Comparison of ENCODE assay signal across 8 cellular contexts in the genomic region with DNA sequence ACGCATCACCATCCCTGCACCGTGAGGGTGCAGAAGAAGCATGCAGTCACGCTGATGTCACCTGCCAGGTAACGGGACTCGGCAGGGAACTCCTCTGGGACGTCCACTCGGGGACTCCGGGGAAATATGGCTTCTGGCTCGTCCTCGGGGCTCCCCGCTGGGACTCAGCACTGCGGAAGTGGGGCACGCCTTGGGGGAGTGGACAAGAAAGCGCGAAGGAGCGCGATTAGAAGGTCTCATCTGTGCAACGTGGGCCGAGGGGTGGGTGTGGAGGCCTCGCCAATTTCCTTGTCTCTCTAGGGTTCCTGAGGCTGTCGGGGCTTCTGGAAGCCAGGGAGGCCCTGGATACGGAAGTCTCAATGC. TPM values are rescaled to one million over a fixed set of nuclear protein-coding genes. Genes with fewer than 3 reads are reported as not detected.
DNase-seq lines count a peak whose midpoint lies in the region; ATAC-seq and TF ChIP-seq lines count a peak whose summit lies in the region.

No MANE protein-coding gene starts in this region.

- H3F3A ChIP-seq in MM.1S (ENCODE audit: insufficient read depth, low read length) = 0 out of 2 replicates have a peak, but pooled peaks cover 4% of the 10 kb centered on the region

- H3K79me2 ChIP-seq in MM.1S (ENCODE audit: low read length) = peaks cover 36% of the 10 kb centered on the region

- H3K9me3 ChIP-seq in MM.1S (replicated peaks; ENCODE audit: insufficient read depth, low read length) (no peaks in the 10 kb centered on the region), right lobe of liver (no peaks in the 10 kb centered on the region)

- H2AFZ ChIP-seq in MM.1S (ENCODE audit: low read length) = peak overlapping the region; percentile 95

- no peaks in the 10 kb centered on the region for H3K9me2 ChIP-seq in MM.1S (replicated peaks; ENCODE audit: insufficient read depth, low read length)

- H4K20me1 ChIP-seq in MM.1S (ENCODE audit: insufficient read depth, low read length) = peaks cover 14% of the 10 kb centered on the region; the same call in 1 of the 2 replicates

- H3K9ac ChIP-seq in MM.1S (ENCODE audit: low read length) = peak overlapping the region; percentile 87; the same call in 1 of the 2 replicates

- TF ChIP-seq CTCF in MM.1S (IDR thresholded peaks at IDR 0.05; ENCODE audit: low read length) (no peak), right lobe of liver (IDR thresholded peaks at IDR 0.05) (no peak)

- H3K36me3 ChIP-seq in MM.1S (replicated peaks; ENCODE audit: insufficient read depth, low read length) (no peaks in the 10 kb centered on the region), right lobe of liver (no peaks in the 10 kb centered on the region)

- ATAC-seq in right lobe of liver (peak; percentile 1 to 9 (median 4)), GM21526 (IDR thresholded peaks at IDR 0.05; ENCODE audit: low FRiP score, unreplicated experiment) (no peak)

- no peak for TF ChIP-seq POLR2A in right lobe of liver (IDR thresholded peaks at IDR 0.05)

- H3K4me2 ChIP-seq in MM.1S (ENCODE audit: low read depth, low read length) = peak overlapping the region; percentile 84

- H3K27me3 ChIP-seq in MM.1S (replicated peaks; ENCODE audit: insufficient read depth, low read length) (no peaks in the 10 kb centered on the region), right lobe of liver (no peaks in the 10 kb centered on the region)

- intact Hi-C loops in right lobe of liver (cut with DNase I) = no loop called here

- H3K4me3 ChIP-seq in MM.1S (ENCODE audit: low read length) (peak overlapping the region; percentile 96), right lobe of liver (peak overlapping the region; percentile 72 to 96 (median 95))

- H3K4me1 ChIP-seq in MM.1S (ENCODE audit: low read length) = peaks cover 21% of the 10 kb centered on the region; the same call in 1 of the 2 replicates
- H3K4me1 ChIP-seq in right lobe of liver = peaks cover 0 to 8% (median 4%) of the 10 kb centered on the region in 4 donors

- H3K27ac ChIP-seq in MM.1S (ENCODE audit: low read length) (no peak overlapping the region), right lobe of liver (peak overlapping the region; percentile 81 to 98 (median 98))

- 1% methylated on average over 20 of the region's 22 CpGs for WGBS in right lobe of liver (ENCODE audit: insufficient coverage, low coverage, low lambda C conversion rate, missing lambda C conversion rate)

- DNase-seq in COLO668 (lab: John Stamatoyannopoulos, UW; ENCODE audit: unreplicated experiment) (peak; percentile 56), MM.1S (peak; percentile 7), cerebellum (ENCODE audit: low spot score) (peak; percentile 23), right lobe of liver (peak; percentile 57 to 75 (median 64)), cortex of kidney (lab: John Stamatoyannopoulos, UW) (no peak)
- DNase-seq in activated CD4-positive, CD25-positive, alpha-beta regulatory T cell treated with anti-CD3 and anti-CD28 coated beads, Interleukin-2, amount 50 U/mL, for 72 hours = peak; percentile 55
- DNase-seq in stimulated activated CD8-positive, alpha-beta memory T cell treated with anti-CD3 and anti-CD28 coated beads, Interleukin-12 subunit alpha, Interleukin-12 subunit beta, amount 100 ng/mL, for 4 hours (ENCODE audit: low read depth) = peak; percentile 39

RNA-seq across cellular contexts. Expression of gene ANKMY2, which starts 0.9 kb away (rescaled TPM):
- total RNA-seq in cerebellum = 37.8 TPM
- total RNA-seq in right lobe of liver = 1 to 10 TPM; 4.2 to 7.1 (median 4.7) TPM

RNA-seq across cellular contexts. Expression of gene BZW2, which starts 1.4 kb away (rescaled TPM):
- total RNA-seq in cerebellum (65.6 TPM), right lobe of liver (10 to 100 TPM in 5 of 6 experiments, 1 to 10 TPM in 1; 9.6 to 25.3 (median 12.1) TPM)
